In genomic region chr16:4846901-4847773, GRCh38 we compare ENCODE assay signal across 1 cellular context.
A peak's percentile ranks its signal among the peaks of the same experiment; 100 is the strongest.
TF ChIP-seq lines count a peak whose summit lies in the region.

TSS of gene GLYR1 (minus strand) at chr16:4847288. CDS start at chr16:4847265, 23 bp downstream.
A gene with protein sequence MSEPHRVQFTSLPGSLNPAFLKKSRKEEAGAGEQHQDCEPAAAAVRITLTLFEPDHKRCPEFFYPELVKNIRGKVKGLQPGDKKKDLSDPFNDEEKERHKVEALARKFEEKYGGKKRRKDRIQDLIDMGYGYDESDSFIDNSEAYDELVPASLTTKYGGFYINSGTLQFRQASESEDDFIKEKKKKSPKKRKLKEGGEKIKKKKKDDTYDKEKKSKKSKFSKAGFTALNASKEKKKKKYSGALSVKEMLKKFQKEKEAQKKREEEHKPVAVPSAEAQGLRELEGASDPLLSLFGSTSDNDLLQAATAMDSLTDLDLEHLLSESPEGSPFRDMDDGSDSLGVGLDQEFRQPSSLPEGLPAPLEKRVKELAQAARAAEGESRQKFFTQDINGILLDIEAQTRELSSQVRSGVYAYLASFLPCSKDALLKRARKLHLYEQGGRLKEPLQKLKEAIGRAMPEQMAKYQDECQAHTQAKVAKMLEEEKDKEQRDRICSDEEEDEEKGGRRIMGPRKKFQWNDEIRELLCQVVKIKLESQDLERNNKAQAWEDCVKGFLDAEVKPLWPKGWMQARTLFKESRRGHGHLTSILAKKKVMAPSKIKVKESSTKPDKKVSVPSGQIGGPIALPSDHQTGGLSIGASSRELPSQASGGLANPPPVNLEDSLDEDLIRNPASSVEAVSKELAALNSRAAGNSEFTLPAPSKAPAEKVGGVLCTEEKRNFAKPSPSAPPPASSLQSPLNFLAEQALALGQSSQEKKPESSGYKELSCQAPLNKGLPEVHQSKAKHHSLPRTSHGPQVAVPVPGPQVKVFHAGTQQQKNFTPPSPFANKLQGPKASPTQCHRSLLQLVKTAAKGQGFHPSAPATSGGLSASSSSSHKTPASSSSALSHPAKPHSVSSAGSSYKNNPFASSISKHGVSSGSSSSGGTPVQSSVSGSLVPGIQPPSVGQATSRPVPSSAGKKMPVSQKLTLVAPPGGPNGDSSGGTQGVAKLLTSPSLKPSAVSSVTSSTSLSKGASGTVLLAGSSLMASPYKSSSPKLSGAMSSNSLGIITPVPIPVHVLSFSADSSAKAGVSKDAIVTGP (N-terminal part only) (plus strand): TSS chr16:4847481. CDS start chr16:4852918, 5,437 bp downstream.

TF ChIP-seq in K562, 482 proteins besides CTCF, POLR2A, EP300 and RAD21 (continued from another document and continues in another):
- TF ChIP-seq ZNF318 (IDR thresholded peaks at IDR 0.05; ENCODE audit: borderline replicate concordance in 1 of 2, low read depth in 1 of 2) (no peak), AFF4 (CRISPR knock-in tag; IDR thresholded peaks at IDR 0.05) (peak; percentile 78), NR2C2 (CRISPR knock-in tag; IDR thresholded peaks at IDR 0.05) (no peak; the same call in 1 of the 2 replicates), NR2C2 (tag; IDR thresholded peaks at IDR 0.05) (no peak; the same call in 1 of the 2 replicates), RBFOX2 (IDR thresholded peaks at IDR 0.05; ENCODE audit: low read depth, low read length) (peak; percentile 98), GTF2F1 (IDR thresholded peaks at IDR 0.05; ENCODE audit: low read depth, low read length) (no peak), PURB (CRISPR knock-in tag; IDR thresholded peaks at IDR 0.05; ENCODE audit: low read depth) (no peak), ZNF280A (IDR thresholded peaks at IDR 0.05; ENCODE audit: low read depth, partially characterized antibody) (no peak), L3MBTL2 (IDR thresholded peaks at IDR 0.05) (peak; percentile 88), CUX1 (CRISPR knock-in tag; IDR thresholded peaks at IDR 0.05) (no peak), SRSF9 (IDR thresholded peaks at IDR 0.05; ENCODE audit: borderline replicate concordance, low read depth, low read length) (no peak), TEAD4 (IDR thresholded peaks at IDR 0.05; ENCODE audit: low read length) (no peak), TEAD4 (CRISPR knock-in tag; IDR thresholded peaks at IDR 0.05; ENCODE audit: borderline replicate concordance) (no peak), ZBTB1 (CRISPR knock-in tag; IDR thresholded peaks at IDR 0.05; ENCODE audit: borderline replicate concordance, low read depth) (0 out of 2 replicates have a peak, but pooled peaks have one; percentile 18), PML (IDR thresholded peaks at IDR 0.05; ENCODE audit: low read length) (peak; percentile 60; the same call in 1 of the 2 replicates), PYGO2 (tag; IDR thresholded peaks at IDR 0.05) (no peak), OTX1 (CRISPR knock-in tag; IDR thresholded peaks at IDR 0.05) (0 out of 2 replicates have a peak, but pooled peaks have one; percentile 34), CBX5 (IDR thresholded peaks at IDR 0.05; ENCODE audit: borderline replicate concordance, low read depth) (no peak), SNRNP70 (optimal IDR thresholded peaks at IDR 0.05; ENCODE audit: low read depth, low read length) (no peak), ZNF140 (CRISPR knock-in tag; IDR thresholded peaks at IDR 0.05) (no peak), JUND (IDR thresholded peaks at IDR 0.05; ENCODE audit: borderline replicate concordance, low read depth, low read length) (peak; percentile 54; the same call in 1 of the 2 replicates), JUND (tag; IDR thresholded peaks at IDR 0.05; ENCODE audit: borderline replicate concordance, low read depth, low read length) (peak; percentile 28; the same call in 1 of the 3 replicates), BHLHE40 (IDR thresholded peaks at IDR 0.05; ENCODE audit: low read length) (peak; percentile 96), HDAC1 (IDR thresholded peaks at IDR 0.05) (peak in 1 of 2 experiments; percentile 75; a peak in 2 of 4 replicates), ZFP1 (CRISPR knock-in tag; IDR thresholded peaks at IDR 0.05) (no peak), XRCC3 (IDR thresholded peaks at IDR 0.05) (no peak), GTF2E2 (tag; IDR thresholded peaks at IDR 0.05) (peak; percentile 69; the same call in 1 of the 2 replicates)
- TF ChIP-seq, protein P1, sequence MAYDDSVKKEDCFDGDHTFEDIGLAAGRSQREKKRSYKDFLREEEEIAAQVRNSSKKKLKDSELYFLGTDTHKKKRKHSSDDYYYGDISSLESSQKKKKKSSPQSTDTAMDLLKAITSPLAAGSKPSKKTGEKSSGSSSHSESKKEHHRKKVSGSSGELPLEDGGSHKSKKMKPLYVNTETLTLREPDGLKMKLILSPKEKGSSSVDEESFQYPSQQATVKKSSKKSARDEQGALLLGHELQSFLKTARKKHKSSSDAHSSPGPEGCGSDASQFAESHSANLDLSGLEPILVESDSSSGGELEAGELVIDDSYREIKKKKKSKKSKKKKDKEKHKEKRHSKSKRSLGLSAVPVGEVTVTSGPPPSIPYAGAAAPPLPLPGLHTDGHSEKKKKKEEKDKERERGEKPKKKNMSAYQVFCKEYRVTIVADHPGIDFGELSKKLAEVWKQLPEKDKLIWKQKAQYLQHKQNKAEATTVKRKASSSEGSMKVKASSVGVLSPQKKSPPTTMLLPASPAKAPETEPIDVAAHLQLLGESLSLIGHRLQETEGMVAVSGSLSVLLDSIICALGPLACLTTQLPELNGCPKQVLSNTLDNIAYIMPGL (CRISPR knock-in tag; IDR thresholded peaks at IDR 0.05): no peak; the same call in 1 of the 2 replicates
- TF ChIP-seq, protein P2, sequence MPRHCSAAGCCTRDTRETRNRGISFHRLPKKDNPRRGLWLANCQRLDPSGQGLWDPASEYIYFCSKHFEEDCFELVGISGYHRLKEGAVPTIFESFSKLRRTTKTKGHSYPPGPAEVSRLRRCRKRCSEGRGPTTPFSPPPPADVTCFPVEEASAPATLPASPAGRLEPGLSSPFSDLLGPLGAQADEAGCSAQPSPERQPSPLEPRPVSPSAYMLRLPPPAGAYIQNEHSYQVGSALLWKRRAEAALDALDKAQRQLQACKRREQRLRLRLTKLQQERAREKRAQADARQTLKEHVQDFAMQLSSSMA (CRISPR knock-in tag; IDR thresholded peaks at IDR 0.05): 0 out of 2 replicates have a peak, but pooled peaks have one; percentile 50
